ENCODE assay signal across 12 cellular contexts in genomic region chr15:70596354-70597055, GRCh38.
DNase-seq lines count a peak whose midpoint lies in the region; ATAC-seq, FAIRE-seq and TF ChIP-seq lines count a peak whose summit lies in the region.
"Had no signal": no experiment of that assay in that cellular context is flagged by ENCODE, and none has a peak within 500 bp of the region (broad histone marks: within the 10 kb centered on the region; RNA-seq: fewer than 3 reads in every experiment).

No MANE protein-coding gene starts in this region.

- BruUV-seq in HepG2 (replicated peaks; lab: Mats Ljungman, UMichigan) = no TSS peak

- H3K27me3 ChIP-seq in astrocyte (ENCODE audit: insufficient read depth, low read length) = no peaks in the 10 kb centered on the region
- H3K27me3 ChIP-seq in HepG2 (ENCODE audit: control insufficient read depth in 1 of 2, insufficient read depth in 2 of 2, low read length in 2 of 2) = no peaks in the 10 kb centered on the region
- no peaks in the 10 kb centered on the region for H3K27me3 ChIP-seq in CD8-positive, alpha-beta T cell (ENCODE audit: insufficient read depth, low read length)

- no peak overlapping the region for H3K27ac ChIP-seq in astrocyte (ENCODE audit: low read depth, low read length)
- no peak overlapping the region for H3K27ac ChIP-seq in HepG2 (ENCODE audit: extremely low read length, insufficient read depth, low read length)
- no peak overlapping the region for H3K27ac ChIP-seq in CD8-positive, alpha-beta T cell (ENCODE audit: low read depth, low read length)
- H3K27ac ChIP-seq: HL-60 had no signal

- TF ChIP-seq CTCF in astrocyte (IDR thresholded peaks at IDR 0.05; ENCODE audit: insufficient read depth, low read depth, low read length) (no peak), HepG2 (CRISPR knock-in tag; IDR thresholded peaks at IDR 0.05) (no peak)
- no peak for TF ChIP-seq CTCF in CD8-positive, alpha-beta T cell (IDR thresholded peaks at IDR 0.05)

- no peak for TF ChIP-seq POLR2A in HepG2 (IDR thresholded peaks at IDR 0.05; ENCODE audit: insufficient read depth in 1 of 2, low read depth in 2 of 2, low read length in 2 of 2)

- no peaks in the 10 kb centered on the region for H3K27me3 Mint-ChIP-seq in astrocyte (ENCODE audit: low read depth, unreplicated experiment)
- H3K27me3 Mint-ChIP-seq in CD8-positive, alpha-beta T cell (ENCODE audit: low read depth) = peaks cover 2% of the 10 kb centered on the region

- H3K4me1 Mint-ChIP-seq in astrocyte (ENCODE audit: low read depth, unreplicated experiment) = peaks cover 17% of the 10 kb centered on the region
- H3K4me1 Mint-ChIP-seq in CD8-positive, alpha-beta T cell (ENCODE audit: low read depth) = no peaks in the 10 kb centered on the region

- H3K9ac ChIP-seq in astrocyte (ENCODE audit: low read length) = no peak overlapping the region
- H3K9ac ChIP-seq in HepG2 (ENCODE audit: insufficient read depth, low read depth, low read length) = no peak overlapping the region

- H3K36me3 ChIP-seq in astrocyte (ENCODE audit: insufficient read depth, low read length) = no peaks in the 10 kb centered on the region
- H3K36me3 ChIP-seq in HepG2 (replicated peaks in 1 of 2; ENCODE audit: control insufficient read depth in 1 of 2, insufficient read depth in 2 of 2, low read length in 2 of 2) = no peaks in the 10 kb centered on the region
- H3K36me3 ChIP-seq in CD8-positive, alpha-beta T cell (ENCODE audit: insufficient read depth, low read length) = no peaks in the 10 kb centered on the region

- peak overlapping the region; percentile 52 for H3K4me2 ChIP-seq in astrocyte (ENCODE audit: low read length)
- peak overlapping the region; percentile 10; the same call in 1 of the 2 replicates for H3K4me2 ChIP-seq in HepG2 (ENCODE audit: low read depth, low read length)

- H3K4me1 ChIP-seq in astrocyte (ENCODE audit: insufficient read depth, low read length) (peaks cover 15% of the 10 kb centered on the region), HepG2 (ENCODE audit: insufficient read depth, low read length) (peaks cover 47% of the 10 kb centered on the region)
- no peaks in the 10 kb centered on the region for H3K4me1 ChIP-seq in CD8-positive, alpha-beta T cell (ENCODE audit: insufficient read depth, low read length)

- H3K36me3 Mint-ChIP-seq in astrocyte (ENCODE audit: low read depth, unreplicated experiment) = peaks cover 8% of the 10 kb centered on the region
- peaks cover 4% of the 10 kb centered on the region for H3K36me3 Mint-ChIP-seq in CD8-positive, alpha-beta T cell

- intact Hi-C loops in HepG2 (cut with micrococcal nuclease; ENCODE audit: unreplicated experiment) = no loop called here
- intact Hi-C loops in CD8-positive, alpha-beta T cell (cut with DNase I, micrococcal nuclease) = no loop called here

- TF ChIP-seq EP300 in HepG2 (IDR thresholded peaks at IDR 0.05; ENCODE audit: low read depth in 2 of 2, low read length in 2 of 2) (peak in 1 of 2 experiments; percentile 65; a peak in 2 of 4 replicates), HepG2 (CRISPR knock-in tag; IDR thresholded peaks at IDR 0.05; ENCODE audit: borderline replicate concordance) (peak; percentile 31; the same call in 1 of the 2 replicates)

- FAIRE-seq in astrocyte (lab: Jason Lieb, UNC) (peak; percentile 60), HepG2 (lab: Jason Lieb, UNC) (peak; percentile 34)

- in situ Hi-C loops in HepG2 (cut with HindIII; ENCODE audit: extremely low pct_ligation_motif_present, low pct_unique_long_range_greater_than_20kb) = no loop called here

- H3K79me2 ChIP-seq in astrocyte (ENCODE audit: insufficient read depth, low read length) (no peaks in the 10 kb centered on the region), HepG2 (ENCODE audit: insufficient read depth, low read length) (no peaks in the 10 kb centered on the region)

- POLR2A ChIA-PET in HepG2 (lab: Yijun Ruan, JAX) = interaction anchor here (0.9 to 2.2 kb wide), 2 partner anchors 9 to 12 kb away, joined by 3 to 8 read pairs; no protein-coding TSS in a partner anchor
- POLR2A ChIA-PET in CD8-positive, alpha-beta T cell (lab: Charles Lee) = no interaction called here

- H4K20me1 ChIP-seq in astrocyte (ENCODE audit: insufficient read depth, low read length) (no peaks in the 10 kb centered on the region), HepG2 (ENCODE audit: insufficient read depth, low read length) (no peaks in the 10 kb centered on the region)

- H3K27ac Mint-ChIP-seq in astrocyte (ENCODE audit: unreplicated experiment) = peak overlapping the region; percentile 4
- no peak overlapping the region for H3K27ac Mint-ChIP-seq in CD8-positive, alpha-beta T cell

- TF ChIP-seq RAD21 in HepG2 (CRISPR knock-in tag; IDR thresholded peaks at IDR 0.05) = no peak

- H2AFZ ChIP-seq in astrocyte (ENCODE audit: low read depth, low read length) (no peak overlapping the region), HepG2 (ENCODE audit: low read length) (no peak overlapping the region)

- DNase-seq in ELR (ENCODE audit: low read depth) = peak; percentile 93
- DNase-seq in HT1080 (ENCODE audit: low read depth) = peak; percentile 85
- DNase-seq in astrocyte (ENCODE audit: low read depth) = peak; percentile 95
- DNase-seq in HepG2 (ENCODE audit: low spot score) = peak; percentile 89
- DNase-seq in AML-193 (lab: John Stamatoyannopoulos, UW) = no peak
- DNase-seq in hippocampal formation (lab: John Stamatoyannopoulos, UW) = no peak
- no peak for DNase-seq in mesenteric fat pad (ENCODE audit: low spot score)
- no peak for DNase-seq in CD8-positive, alpha-beta T cell
- DNase-seq: hypothalamus, NCI-H345, occipital lobe had no signal

- H3K4me3 Mint-ChIP-seq in astrocyte (ENCODE audit: unreplicated experiment) = peak overlapping the region; percentile 1
- H3K4me3 Mint-ChIP-seq in CD8-positive, alpha-beta T cell = no peak overlapping the region

- no peak overlapping the region for H3K4me3 ChIP-seq in astrocyte (ENCODE audit: insufficient read depth, low read depth, low read length)
- no peak overlapping the region for H3K4me3 ChIP-seq in HepG2 (replicated peaks in 1 of 3; ENCODE audit: insufficient read depth in 1 of 3, low read depth in 2 of 3, low read length in 3 of 3)
- H3K4me3 ChIP-seq in CD8-positive, alpha-beta T cell (ENCODE audit: low read depth, low read length) = no peak overlapping the region

- peak; percentile 95 for ATAC-seq in HepG2
- no peak for ATAC-seq in CD8-positive, alpha-beta T cell

- H3K9me3 ChIP-seq in astrocyte (ENCODE audit: insufficient read depth, low read depth, low read length) (no peaks in the 10 kb centered on the region), HepG2 (ENCODE audit: low read length) (peaks cover 5% of the 10 kb centered on the region; the same call in 1 of the 2 replicates)
- peaks cover 6% of the 10 kb centered on the region for H3K9me3 ChIP-seq in CD8-positive, alpha-beta T cell (ENCODE audit: low read length)

- peaks cover 21% of the 10 kb centered on the region for H3K9me3 Mint-ChIP-seq in astrocyte (ENCODE audit: unreplicated experiment)
- H3K9me3 Mint-ChIP-seq in CD8-positive, alpha-beta T cell = peaks cover 15% of the 10 kb centered on the region

- CTCF ChIA-PET in HepG2 (lab: Yijun Ruan, JAX; ENCODE audit: low intra/inter-chr PET ratio, low total read pairs) = no interaction called here
- CTCF ChIA-PET in CD8-positive, alpha-beta T cell (lab: Charles Lee) = interaction anchor here (1.2 to 1.3 kb wide), 2 partner anchors 34 to 1118 kb away, joined by 4 read pairs; no protein-coding TSS in a partner anchor

- WGBS in HepG2 (ENCODE audit: low lambda C conversion rate) = 93% methylated on average over 2 of the region's 2 CpGs

TF ChIP-seq in HepG2, 621 proteins besides CTCF, POLR2A, EP300 and RAD21 (continues in another document):
- peak in 1 of 2 experiments; percentile 50; a peak in 1 of 4 replicates for TF ChIP-seq ATF4 (CRISPR knock-in tag; IDR thresholded peaks at IDR 0.05)
- TF ChIP-seq FOXM1 (CRISPR knock-in tag; IDR thresholded peaks at IDR 0.05) = no peak
- TF ChIP-seq SAP130 (CRISPR knock-in tag; IDR thresholded peaks at IDR 0.05; ENCODE audit: low read depth) = peak; percentile 51
- TF ChIP-seq CHCHD3 (CRISPR knock-in tag; IDR thresholded peaks at IDR 0.05) = no peak
- peak; percentile 79 for TF ChIP-seq ZMYM3 (CRISPR knock-in tag; IDR thresholded peaks at IDR 0.05)
- TF ChIP-seq SKIL (CRISPR knock-in tag; IDR thresholded peaks at IDR 0.05; ENCODE audit: borderline replicate concordance) = peak; percentile 34; the same call in 1 of the 2 replicates
- TF ChIP-seq TEF (CRISPR knock-in tag; IDR thresholded peaks at IDR 0.05) = peak; percentile 20; the same call in 1 of the 2 replicates
- TF ChIP-seq ZSCAN25 (CRISPR knock-in tag; IDR thresholded peaks at IDR 0.05) = no peak

Comparison
In these comparisons a context has a peak if more than half of its experiments do, and no peak if none do; other contexts are left out.
1. DNase-seq: peak in ELR (single experiment), HT1080 (single experiment), astrocyte (single experiment) and HepG2 (single experiment); none in AML-193 (0 of 2), hippocampal formation (0 of 2), mesenteric fat pad (single experiment) and CD8-positive, alpha-beta T cell (0 of 7).